In genomic region chr3:17639765-17640164, GRCh38 we compare ENCODE assay signal across 8 cellular contexts.
DNase-seq lines count a peak whose midpoint lies in the region; ATAC-seq and TF ChIP-seq lines count a peak whose summit lies in the region.

No MANE protein-coding gene starts in this region.

- H2AFZ ChIP-seq in ACC112 (ENCODE audit: low read length, unreplicated experiment) (no peak overlapping the region), hepatocyte (no peak overlapping the region)

- WGBS in hepatocyte (ENCODE audit: low lambda C conversion rate, missing lambda C conversion rate), result 92% methylated on average over 2 of the region's 2 CpGs
- WGBS in ovary, 3 donors, result 92 to 97% (median 95%) methylated on average over 2 of the region's 2 CpGs

- no peak for TF ChIP-seq CTCF in HFFc6 (IDR thresholded peaks at IDR 0.05)
- TF ChIP-seq CTCF in hepatocyte (IDR thresholded peaks at IDR 0.05; ENCODE audit: poor library complexity), result no peak
- TF ChIP-seq CTCF in ovary (IDR thresholded peaks at IDR 0.05), result no peak

- H3K36me3 Mint-ChIP-seq in HFFc6 (ENCODE audit: low read depth), result peaks cover 5% of the 10 kb centered on the region

- H3K79me2 ChIP-seq in ACC112 (ENCODE audit: control insufficient read depth, insufficient read depth, low read length, unreplicated experiment) (peaks cover 2% of the 10 kb centered on the region), hepatocyte (peaks cover 4% of the 10 kb centered on the region)

- ATAC-seq in GM19397 (IDR thresholded peaks at IDR 0.05; ENCODE audit: unreplicated experiment) (no peak), GM18511 (IDR thresholded peaks at IDR 0.05; ENCODE audit: unreplicated experiment) (no peak)

- H3K27ac ChIP-seq in ACC112 (ENCODE audit: low read depth, low read length) (peak overlapping the region; percentile 97), hepatocyte (no peak overlapping the region), ovary (no peak overlapping the region)

- no peaks in the 10 kb centered on the region; the same call in 1 of the 2 replicates for H3K27me3 Mint-ChIP-seq in HFFc6 (ENCODE audit: insufficient read depth)

- TF ChIP-seq POLR2A in ovary (IDR thresholded peaks at IDR 0.05), result no peak

- H3K9me2 ChIP-seq in hepatocyte (replicated peaks; ENCODE audit: insufficient read depth), result no peaks in the 10 kb centered on the region

- H3K4me1 ChIP-seq in ACC112 (ENCODE audit: control insufficient read depth, insufficient read depth, low read length, unreplicated experiment) (peaks cover 59% of the 10 kb centered on the region), hepatocyte (ENCODE audit: insufficient read depth) (no peaks in the 10 kb centered on the region), ovary (ENCODE audit: insufficient read depth) (peaks cover 3% of the 10 kb centered on the region)

- H3K9me3 ChIP-seq in hepatocyte (ENCODE audit: low read depth), result no peaks in the 10 kb centered on the region
- no peaks in the 10 kb centered on the region for H3K9me3 ChIP-seq in ovary

- H3K4me2 ChIP-seq in hepatocyte, result no peak overlapping the region

- peaks cover 56% of the 10 kb centered on the region for H3K4me1 Mint-ChIP-seq in HFFc6 (ENCODE audit: low read depth)

- TF ChIP-seq EP300 in ovary (IDR thresholded peaks at IDR 0.05), result no peak

- H3K27ac Mint-ChIP-seq in HFFc6, result peak overlapping the region; percentile 91

- H3K27me3 ChIP-seq in ACC112 (ENCODE audit: insufficient read depth, low read length) (no peaks in the 10 kb centered on the region), hepatocyte (no peaks in the 10 kb centered on the region), ovary (no peaks in the 10 kb centered on the region)

- DNase-seq in HFFc6 (peak; percentile 85), T1000 (lab: John Stamatoyannopoulos, UW) (peak; percentile 29), hepatocyte (ENCODE audit: low spot score) (peak; percentile 45), ovary (no peak)
- DNase-seq in central memory CD4-positive, alpha-beta T cell, result no peak

- H3K36me3 ChIP-seq in ACC112 (ENCODE audit: insufficient read depth, low read length) (no peaks in the 10 kb centered on the region), hepatocyte (replicated peaks; ENCODE audit: insufficient read depth, low read depth) (no peaks in the 10 kb centered on the region), ovary (no peaks in the 10 kb centered on the region)

- intact Hi-C loops in ovary (cut with DNase I), result no loop called here

- H3K4me3 ChIP-seq in ACC112 (ENCODE audit: low read depth, low read length), result peak overlapping the region; percentile 67
- H3K4me3 ChIP-seq in hepatocyte, result no peak overlapping the region
- no peak overlapping the region for H3K4me3 ChIP-seq in ovary

- H3K9me3 Mint-ChIP-seq in HFFc6, result no peaks in the 10 kb centered on the region

- H3K4me3 Mint-ChIP-seq in HFFc6, result peak overlapping the region; percentile 79

- no peaks in the 10 kb centered on the region for H4K20me1 ChIP-seq in hepatocyte (ENCODE audit: insufficient read depth, poor library complexity, severe bottlenecking)

Comparison
In these comparisons a context has a peak if more than half of its experiments do, and no peak if none do; other contexts are left out.
1. DNase-seq: peak in HFFc6 (single experiment), T1000 (single experiment) and hepatocyte (single experiment); none in central memory CD4-positive, alpha-beta T cell (single experiment) and ovary (0 of 5).